ENCODE assay signal across 1 cellular context in the genomic region with DNA sequence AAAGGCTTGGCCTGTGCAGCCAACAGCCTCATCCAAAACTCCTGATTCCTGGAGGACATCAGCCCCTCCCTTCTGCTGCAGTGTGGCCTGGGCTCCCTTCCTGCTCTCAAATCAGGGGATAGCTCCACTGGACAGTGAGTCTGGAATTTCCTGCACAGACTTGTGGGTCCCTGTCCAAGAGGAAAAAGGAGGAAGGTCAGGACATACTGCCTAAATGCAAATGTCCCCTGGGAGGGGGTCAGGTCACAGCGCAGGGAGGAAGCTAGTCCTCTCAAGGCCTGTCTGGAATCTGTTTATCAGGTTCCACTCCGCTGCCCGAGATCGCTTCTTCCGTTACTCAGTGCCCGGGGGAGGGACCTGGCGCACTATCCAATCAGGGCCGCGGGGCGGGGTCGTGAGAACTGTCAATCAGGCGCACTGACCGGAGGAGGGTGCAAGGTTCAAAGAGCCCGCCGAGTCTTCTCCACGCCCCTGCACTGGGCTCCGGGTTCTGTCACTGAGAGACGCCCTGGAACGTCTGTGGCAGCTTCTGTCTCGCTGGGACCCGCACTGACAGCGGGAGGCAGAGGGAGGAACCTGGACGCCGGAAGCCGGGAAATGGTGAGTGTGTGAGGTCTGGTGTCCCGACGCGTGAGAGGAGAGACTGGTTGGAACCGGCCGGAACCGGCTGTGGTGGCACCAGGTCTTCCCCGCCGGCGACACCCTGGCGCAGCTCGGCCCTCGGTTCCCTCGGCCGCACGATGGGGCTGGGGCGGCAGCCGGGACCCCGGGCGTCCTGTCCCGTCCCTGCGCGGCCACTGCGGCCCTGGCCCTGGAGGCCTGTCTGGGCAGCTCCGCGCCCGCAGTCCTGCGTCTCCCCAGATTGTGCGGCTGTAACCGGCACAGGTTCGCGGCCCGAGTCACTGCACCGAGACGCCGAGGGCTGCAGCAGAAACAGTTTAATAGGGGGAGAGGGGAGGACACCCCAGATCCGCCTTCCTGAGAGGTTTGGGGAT.
A peak's percentile ranks its signal among the peaks of the same experiment; 100 is the strongest.
TF ChIP-seq lines count a peak whose summit lies in the region.

A gene (plus strand): TSS at position 404 of the 995 bp plus-strand sequence. CDS start 194 bp downstream, at position 598.

TF ChIP-seq in HEK293, 187 proteins besides CTCF, POLR2A, EP300 and RAD21 (continued from another document and continues in another):
- TF ChIP-seq, protein P1, sequence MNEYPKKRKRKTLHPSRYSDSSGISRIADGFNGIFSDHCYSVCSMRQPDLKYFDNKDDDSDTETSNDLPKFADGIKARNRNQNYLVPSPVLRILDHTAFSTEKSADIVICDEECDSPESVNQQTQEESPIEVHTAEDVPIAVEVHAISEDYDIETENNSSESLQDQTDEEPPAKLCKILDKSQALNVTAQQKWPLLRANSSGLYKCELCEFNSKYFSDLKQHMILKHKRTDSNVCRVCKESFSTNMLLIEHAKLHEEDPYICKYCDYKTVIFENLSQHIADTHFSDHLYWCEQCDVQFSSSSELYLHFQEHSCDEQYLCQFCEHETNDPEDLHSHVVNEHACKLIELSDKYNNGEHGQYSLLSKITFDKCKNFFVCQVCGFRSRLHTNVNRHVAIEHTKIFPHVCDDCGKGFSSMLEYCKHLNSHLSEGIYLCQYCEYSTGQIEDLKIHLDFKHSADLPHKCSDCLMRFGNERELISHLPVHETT (tag by site-specific recombination; IDR thresholded peaks at IDR 0.05) = no peak
- TF ChIP-seq ZNF132 (tag by site-specific recombination; IDR thresholded peaks at IDR 0.05; ENCODE audit: borderline replicate concordance) (no peak), ZNF48 (tag by site-specific recombination; IDR thresholded peaks at IDR 0.05) (no peak), ZIC2 (tag by site-specific recombination; IDR thresholded peaks at IDR 0.05) (peak; percentile 76), ZNF394 (tag by site-specific recombination; IDR thresholded peaks at IDR 0.05; ENCODE audit: borderline replicate concordance) (no peak), ZXDB (tag by site-specific recombination; IDR thresholded peaks at IDR 0.05) (peak; percentile 82), ZNF324 (tag by site-specific recombination; IDR thresholded peaks at IDR 0.05) (no peak), ZNF426 (tag by site-specific recombination; IDR thresholded peaks at IDR 0.05) (no peak), ZNF560 (tag by site-specific recombination; IDR thresholded peaks at IDR 0.05; ENCODE audit: borderline replicate concordance) (no peak), ZNF335 (tag by site-specific recombination; conservative IDR thresholded peaks at IDR 0.05) (peak; percentile 69), ZNF677 (tag by site-specific recombination; IDR thresholded peaks at IDR 0.05) (no peak), ZNF354C (tag by site-specific recombination; IDR thresholded peaks at IDR 0.05; ENCODE audit: borderline replicate concordance, low read depth) (no peak), KLF7 (tag by site-specific recombination; IDR thresholded peaks at IDR 0.05; ENCODE audit: borderline replicate concordance) (no peak), ZNF768 (tag by site-specific recombination; IDR thresholded peaks at IDR 0.05) (no peak), ZSCAN30 (tag by site-specific recombination; IDR thresholded peaks at IDR 0.05) (0 out of 2 replicates have a peak, but pooled peaks have one; percentile 23), ZFP3 (tag by site-specific recombination; IDR thresholded peaks at IDR 0.05; ENCODE audit: low read depth) (no peak), ZNF510 (tag by site-specific recombination; IDR thresholded peaks at IDR 0.05; ENCODE audit: insufficient replicate concordance) (no peak), ZNF202 (tag by site-specific recombination; IDR thresholded peaks at IDR 0.05; ENCODE audit: borderline replicate concordance) (no peak), BCL11A (tag by site-specific recombination; IDR thresholded peaks at IDR 0.05; ENCODE audit: low read depth) (no peak), ZNF747 (tag by site-specific recombination; IDR thresholded peaks at IDR 0.05) (no peak), ZNF776 (tag by site-specific recombination; IDR thresholded peaks at IDR 0.05; ENCODE audit: borderline replicate concordance) (no peak), ZNF837 (tag by site-specific recombination; IDR thresholded peaks at IDR 0.05) (no peak), ZNF221 (tag by site-specific recombination; IDR thresholded peaks at IDR 0.05; ENCODE audit: borderline replicate concordance) (no peak), ZNF549 (tag by site-specific recombination; IDR thresholded peaks at IDR 0.05) (no peak), HOXC10 (CRISPR knock-in tag; IDR thresholded peaks at IDR 0.05) (no peak), ZNF561 (tag by site-specific recombination; IDR thresholded peaks at IDR 0.05; ENCODE audit: borderline replicate concordance) (peak; percentile 86), ZNF555 (tag by site-specific recombination; conservative IDR thresholded peaks at IDR 0.05) (no peak), ZNF433 (tag by site-specific recombination; IDR thresholded peaks at IDR 0.05; ENCODE audit: low read depth) (no peak), ZNF423 (tag by site-specific recombination; IDR thresholded peaks at IDR 0.05) (no peak), ZNF596 (tag by site-specific recombination; IDR thresholded peaks at IDR 0.05) (no peak), KLF8 (tag by site-specific recombination; IDR thresholded peaks at IDR 0.05) (peak; percentile 25; the same call in 1 of the 2 replicates), SCRT1 (tag by site-specific recombination; IDR thresholded peaks at IDR 0.05; ENCODE audit: borderline replicate concordance) (no peak), ZNF544 (tag by site-specific recombination; IDR thresholded peaks at IDR 0.05) (no peak)
- TF ChIP-seq, protein P2, sequence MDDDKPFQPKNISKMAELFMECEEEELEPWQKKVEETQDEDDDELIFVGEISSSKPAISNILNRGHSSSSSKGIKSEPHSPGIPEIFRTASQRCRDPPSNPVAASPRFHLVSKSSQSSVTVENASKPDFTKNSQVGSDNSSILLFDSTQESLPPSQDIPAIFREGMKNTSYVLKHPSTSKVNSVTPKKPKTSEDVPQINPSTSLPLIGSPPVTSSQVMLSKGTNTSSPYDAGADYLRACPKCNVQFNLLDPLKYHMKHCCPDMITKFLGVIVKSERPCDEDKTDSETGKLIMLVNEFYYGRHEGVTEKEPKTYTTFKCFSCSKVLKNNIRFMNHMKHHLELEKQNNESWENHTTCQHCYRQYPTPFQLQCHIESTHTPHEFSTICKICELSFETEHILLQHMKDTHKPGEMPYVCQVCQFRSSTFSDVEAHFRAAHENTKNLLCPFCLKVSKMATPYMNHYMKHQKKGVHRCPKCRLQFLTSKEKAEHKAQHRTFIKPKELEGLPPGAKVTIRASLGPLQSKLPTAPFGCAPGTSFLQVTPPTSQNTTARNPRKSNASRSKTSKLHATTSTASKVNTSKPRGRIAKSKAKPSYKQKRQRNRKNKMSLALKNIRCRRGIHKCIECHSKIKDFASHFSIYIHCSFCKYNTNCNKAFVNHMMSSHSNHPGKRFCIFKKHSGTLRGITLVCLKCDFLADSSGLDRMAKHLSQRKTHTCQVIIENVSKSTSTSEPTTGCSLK (tag by site-specific recombination; IDR thresholded peaks at IDR 0.05) = no peak
- TF ChIP-seq, protein P3, sequence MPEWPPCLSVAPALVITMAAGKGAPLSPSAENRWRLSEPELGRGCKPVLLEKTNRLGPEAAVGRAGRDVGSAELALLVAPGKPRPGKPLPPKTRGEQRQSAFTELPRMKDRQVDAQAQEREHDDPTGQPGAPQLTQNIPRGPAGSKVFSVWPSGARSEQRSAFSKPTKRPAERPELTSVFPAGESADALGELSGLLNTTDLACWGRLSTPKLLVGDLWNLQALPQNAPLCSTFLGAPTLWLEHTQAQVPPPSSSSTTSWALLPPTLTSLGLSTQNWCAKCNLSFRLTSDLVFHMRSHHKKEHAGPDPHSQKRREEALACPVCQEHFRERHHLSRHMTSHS (tag by site-specific recombination; IDR thresholded peaks at IDR 0.05) = no peak
- TF ChIP-seq, protein P4, sequence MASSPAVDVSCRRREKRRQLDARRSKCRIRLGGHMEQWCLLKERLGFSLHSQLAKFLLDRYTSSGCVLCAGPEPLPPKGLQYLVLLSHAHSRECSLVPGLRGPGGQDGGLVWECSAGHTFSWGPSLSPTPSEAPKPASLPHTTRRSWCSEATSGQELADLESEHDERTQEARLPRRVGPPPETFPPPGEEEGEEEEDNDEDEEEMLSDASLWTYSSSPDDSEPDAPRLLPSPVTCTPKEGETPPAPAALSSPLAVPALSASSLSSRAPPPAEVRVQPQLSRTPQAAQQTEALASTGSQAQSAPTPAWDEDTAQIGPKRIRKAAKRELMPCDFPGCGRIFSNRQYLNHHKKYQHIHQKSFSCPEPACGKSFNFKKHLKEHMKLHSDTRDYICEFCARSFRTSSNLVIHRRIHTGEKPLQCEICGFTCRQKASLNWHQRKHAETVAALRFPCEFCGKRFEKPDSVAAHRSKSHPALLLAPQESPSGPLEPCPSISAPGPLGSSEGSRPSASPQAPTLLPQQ (tag by site-specific recombination; IDR thresholded peaks at IDR 0.05) = peak; percentile 76
- TF ChIP-seq, protein P5, sequence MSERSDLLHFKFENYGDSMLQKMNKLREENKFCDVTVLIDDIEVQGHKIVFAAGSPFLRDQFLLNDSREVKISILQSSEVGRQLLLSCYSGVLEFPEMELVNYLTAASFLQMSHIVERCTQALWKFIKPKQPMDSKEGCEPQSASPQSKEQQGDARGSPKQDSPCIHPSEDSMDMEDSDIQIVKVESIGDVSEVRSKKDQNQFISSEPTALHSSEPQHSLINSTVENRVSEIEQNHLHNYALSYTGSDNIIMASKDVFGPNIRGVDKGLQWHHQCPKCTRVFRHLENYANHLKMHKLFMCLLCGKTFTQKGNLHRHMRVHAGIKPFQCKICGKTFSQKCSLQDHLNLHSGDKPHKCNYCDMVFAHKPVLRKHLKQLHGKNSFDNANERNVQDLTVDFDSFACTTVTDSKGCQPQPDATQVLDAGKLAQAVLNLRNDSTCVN (tag by site-specific recombination; optimal IDR thresholded peaks at IDR 0.05) = peak; percentile 33
- TF ChIP-seq, protein P6, sequence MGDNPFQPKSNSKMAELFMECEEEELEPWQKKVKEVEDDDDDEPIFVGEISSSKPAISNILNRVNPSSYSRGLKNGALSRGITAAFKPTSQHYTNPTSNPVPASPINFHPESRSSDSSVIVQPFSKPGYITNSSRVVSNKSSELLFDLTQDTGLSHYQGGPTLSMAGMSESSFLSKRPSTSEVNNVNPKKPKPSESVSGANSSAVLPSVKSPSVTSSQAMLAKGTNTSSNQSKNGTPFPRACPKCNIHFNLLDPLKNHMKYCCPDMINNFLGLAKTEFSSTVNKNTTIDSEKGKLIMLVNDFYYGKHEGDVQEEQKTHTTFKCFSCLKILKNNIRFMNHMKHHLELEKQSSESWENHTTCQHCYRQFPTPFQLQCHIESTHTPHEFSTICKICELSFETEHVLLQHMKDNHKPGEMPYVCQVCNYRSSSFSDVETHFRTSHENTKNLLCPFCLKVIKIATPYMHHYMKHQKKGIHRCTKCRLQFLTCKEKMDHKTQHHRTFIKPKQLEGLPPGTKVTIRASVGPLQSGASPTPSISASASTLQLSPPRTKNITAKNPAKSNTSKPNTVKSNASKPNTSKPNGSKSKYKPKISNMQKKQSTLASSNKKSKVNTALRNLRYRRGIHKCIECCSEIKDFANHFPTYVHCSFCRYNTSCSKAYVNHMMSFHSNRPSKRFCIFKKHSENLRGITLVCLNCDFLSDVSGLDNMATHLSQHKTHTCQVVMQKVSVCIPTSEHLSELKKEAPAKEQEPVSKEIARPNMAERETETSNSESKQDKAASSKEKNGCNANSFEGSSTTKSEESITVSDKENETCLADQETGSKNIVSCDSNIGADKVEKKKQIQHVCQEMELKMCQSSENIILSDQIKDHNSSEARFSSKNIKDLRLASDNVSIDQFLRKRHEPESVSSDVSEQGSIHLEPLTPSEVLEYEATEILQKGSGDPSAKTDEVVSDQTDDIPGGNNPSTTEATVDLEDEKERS (tag by site-specific recombination; IDR thresholded peaks at IDR 0.05) = no peak
- TF ChIP-seq, protein P7, sequence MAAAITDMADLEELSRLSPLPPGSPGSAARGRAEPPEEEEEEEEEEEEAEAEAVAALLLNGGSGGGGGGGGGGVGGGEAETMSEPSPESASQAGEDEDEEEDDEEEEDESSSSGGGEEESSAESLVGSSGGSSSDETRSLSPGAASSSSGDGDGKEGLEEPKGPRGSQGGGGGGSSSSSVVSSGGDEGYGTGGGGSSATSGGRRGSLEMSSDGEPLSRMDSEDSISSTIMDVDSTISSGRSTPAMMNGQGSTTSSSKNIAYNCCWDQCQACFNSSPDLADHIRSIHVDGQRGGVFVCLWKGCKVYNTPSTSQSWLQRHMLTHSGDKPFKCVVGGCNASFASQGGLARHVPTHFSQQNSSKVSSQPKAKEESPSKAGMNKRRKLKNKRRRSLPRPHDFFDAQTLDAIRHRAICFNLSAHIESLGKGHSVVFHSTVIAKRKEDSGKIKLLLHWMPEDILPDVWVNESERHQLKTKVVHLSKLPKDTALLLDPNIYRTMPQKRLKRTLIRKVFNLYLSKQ (tag by site-specific recombination; IDR thresholded peaks at IDR 0.05; ENCODE audit: borderline replicate concordance) = no peak
- TF ChIP-seq, protein P8, sequence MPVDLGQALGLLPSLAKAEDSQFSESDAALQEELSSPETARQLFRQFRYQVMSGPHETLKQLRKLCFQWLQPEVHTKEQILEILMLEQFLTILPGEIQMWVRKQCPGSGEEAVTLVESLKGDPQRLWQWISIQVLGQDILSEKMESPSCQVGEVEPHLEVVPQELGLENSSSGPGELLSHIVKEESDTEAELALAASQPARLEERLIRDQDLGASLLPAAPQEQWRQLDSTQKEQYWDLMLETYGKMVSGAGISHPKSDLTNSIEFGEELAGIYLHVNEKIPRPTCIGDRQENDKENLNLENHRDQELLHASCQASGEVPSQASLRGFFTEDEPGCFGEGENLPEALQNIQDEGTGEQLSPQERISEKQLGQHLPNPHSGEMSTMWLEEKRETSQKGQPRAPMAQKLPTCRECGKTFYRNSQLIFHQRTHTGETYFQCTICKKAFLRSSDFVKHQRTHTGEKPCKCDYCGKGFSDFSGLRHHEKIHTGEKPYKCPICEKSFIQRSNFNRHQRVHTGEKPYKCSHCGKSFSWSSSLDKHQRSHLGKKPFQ (tag by site-specific recombination; IDR thresholded peaks at IDR 0.05) = no peak
- TF ChIP-seq, protein P9, sequence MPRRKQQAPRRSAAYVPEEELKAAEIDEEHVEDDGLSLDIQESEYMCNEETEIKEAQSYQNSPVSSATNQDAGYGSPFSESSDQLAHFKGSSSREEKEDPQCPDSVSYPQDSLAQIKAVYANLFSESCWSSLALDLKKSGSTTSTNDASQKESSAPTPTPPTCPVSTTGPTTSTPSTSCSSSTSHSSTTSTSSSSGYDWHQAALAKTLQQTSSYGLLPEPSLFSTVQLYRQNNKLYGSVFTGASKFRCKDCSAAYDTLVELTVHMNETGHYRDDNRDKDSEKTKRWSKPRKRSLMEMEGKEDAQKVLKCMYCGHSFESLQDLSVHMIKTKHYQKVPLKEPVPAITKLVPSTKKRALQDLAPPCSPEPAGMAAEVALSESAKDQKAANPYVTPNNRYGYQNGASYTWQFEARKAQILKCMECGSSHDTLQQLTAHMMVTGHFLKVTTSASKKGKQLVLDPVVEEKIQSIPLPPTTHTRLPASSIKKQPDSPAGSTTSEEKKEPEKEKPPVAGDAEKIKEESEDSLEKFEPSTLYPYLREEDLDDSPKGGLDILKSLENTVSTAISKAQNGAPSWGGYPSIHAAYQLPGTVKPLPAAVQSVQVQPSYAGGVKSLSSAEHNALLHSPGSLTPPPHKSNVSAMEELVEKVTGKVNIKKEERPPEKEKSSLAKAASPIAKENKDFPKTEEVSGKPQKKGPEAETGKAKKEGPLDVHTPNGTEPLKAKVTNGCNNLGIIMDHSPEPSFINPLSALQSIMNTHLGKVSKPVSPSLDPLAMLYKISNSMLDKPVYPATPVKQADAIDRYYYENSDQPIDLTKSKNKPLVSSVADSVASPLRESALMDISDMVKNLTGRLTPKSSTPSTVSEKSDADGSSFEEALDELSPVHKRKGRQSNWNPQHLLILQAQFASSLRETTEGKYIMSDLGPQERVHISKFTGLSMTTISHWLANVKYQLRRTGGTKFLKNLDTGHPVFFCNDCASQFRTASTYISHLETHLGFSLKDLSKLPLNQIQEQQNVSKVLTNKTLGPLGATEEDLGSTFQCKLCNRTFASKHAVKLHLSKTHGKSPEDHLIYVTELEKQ (tag by site-specific recombination; IDR thresholded peaks at IDR 0.05; ENCODE audit: borderline replicate concordance) = no peak
